21 cellular contexts compared by ENCODE assay signal in genomic region chr6:126388235-126388634, GRCh38. TPM values are rescaled to one million over a fixed set of nuclear protein-coding genes. Genes with fewer than 3 reads are reported as not detected.
"Had no signal": no experiment of that assay in that cellular context is flagged by ENCODE, and none has a peak within 500 bp of the region (broad histone marks: within the 10 kb centered on the region; RNA-seq: fewer than 3 reads in every experiment).

No MANE protein-coding gene starts in this region.

- H3K27ac ChIP-seq: breast epithelium, colonic mucosa, epithelial cell of prostate, gastroesophageal sphincter, pancreas, skin epidermis, thoracic aorta, vagina had no signal

- ATAC-seq: gastroesophageal sphincter, pancreas, right cardiac atrium had no signal

- H3K4me1 ChIP-seq: breast epithelium, colonic mucosa, gastroesophageal sphincter, pancreas, vagina had no signal

- H3K9me3 ChIP-seq: colonic mucosa, pancreas had no signal

- H3K4me3 ChIP-seq: breast epithelium, colonic mucosa, gastroesophageal sphincter, pancreas, skin epidermis, thoracic aorta, vagina had no signal

- H3K36me3 ChIP-seq: breast epithelium, colonic mucosa, gastroesophageal sphincter, pancreas, thoracic aorta, vagina had no signal

- DNase-seq: activated CD8-positive, alpha-beta memory T cell treated with anti-CD3 and anti-CD28 coated beads for 24 hours; activated CD8-positive, alpha-beta memory T cell treated with anti-CD3 and anti-CD28 coated beads, Interleukin-2, amount 50 U/mL, for 4 hours; activated naive CD4-positive, alpha-beta T cell treated with Interleukin-2 at 50 U/mL for 16 hours; activated naive CD8-positive, alpha-beta T cell treated with anti-CD3 and anti-CD28 coated beads for 36 hours; activated T-cell treated with anti-CD3 and anti-CD28 coated beads, Interleukin-2, amount 50 U/mL, for 48 hours; amniotic stem cell; colonic mucosa; endodermal cell; head of caudate nucleus; midbrain; nephron progenitor cell; pancreas; right cardiac atrium; stimulated activated naive CD4-positive, alpha-beta T cell treated with Interleukin-2 at 50 U/mL for 16 hours; T-helper 9 cell had no signal

- H3K27me3 ChIP-seq: breast epithelium, colonic mucosa, gastroesophageal sphincter, pancreas, vagina had no signal

RNA-seq across cellular contexts. Expression of gene CENPW, which starts 48.3 kb away (rescaled TPM):
- total RNA-seq: thoracic aorta had no signal
